In the genomic region with DNA sequence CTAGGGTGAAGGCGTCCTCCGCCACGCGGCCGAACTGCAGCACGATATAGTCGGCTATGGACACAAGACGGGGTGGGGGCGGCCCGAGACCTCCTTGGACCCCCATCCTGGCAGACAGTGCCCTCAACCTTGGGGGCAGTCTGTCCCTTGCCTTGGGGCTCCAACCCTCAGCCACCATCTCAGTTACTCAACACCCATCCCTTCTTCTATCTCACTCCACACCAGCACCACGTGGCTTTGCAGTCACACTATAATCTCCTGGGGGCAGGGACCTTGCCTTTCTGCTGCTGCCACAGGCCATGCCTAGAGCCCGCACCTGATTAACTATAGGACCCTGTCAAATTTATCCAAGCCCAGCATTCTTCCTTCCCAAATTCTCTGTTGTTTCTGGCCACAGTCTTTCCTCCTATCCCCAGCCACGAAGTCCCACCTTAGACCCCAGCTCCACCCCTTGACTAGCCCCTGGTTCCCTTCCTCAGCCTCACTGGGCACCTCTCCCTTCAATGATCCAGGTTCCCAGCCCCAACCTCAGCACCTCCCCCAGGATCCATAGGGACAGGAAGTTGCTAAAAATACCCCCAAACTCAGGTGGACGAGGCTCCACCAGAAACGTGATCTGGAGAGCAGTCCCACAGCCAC, we compare ENCODE assay signal across 8 cellular contexts. TPM values are rescaled to one million over a fixed set of nuclear protein-coding genes. Genes with fewer than 3 reads are reported as not detected.
A peak's percentile ranks its signal among the peaks of the same experiment; 100 is the strongest.
DNase-seq lines count a peak whose midpoint lies in the region; ATAC-seq, FAIRE-seq and TF ChIP-seq lines count a peak whose summit lies in the region.

No MANE protein-coding gene starts in this region.

- BruUV-seq in K562 (replicated peaks; lab: Mats Ljungman, UMichigan) = TSS peak; percentile 76

- H3K4me3 ChIP-seq in left ventricle myocardium inferior = peak overlapping the region; percentile 85
- H3K4me3 ChIP-seq in K562 = peak overlapping the region; percentile 69
- peak overlapping the region; percentile 76 to 81 for H3K4me3 ChIP-seq in mesenchymal stem cell (ENCODE audit: insufficient read depth in 1 of 2, low read depth in 1 of 2, low read length in 2 of 2)
- H3K4me3 ChIP-seq in urinary bladder (ENCODE audit: low read depth, low read length) = peak overlapping the region; percentile 77

- WGBS in K562 (ENCODE audit: insufficient coverage, low coverage, missing lambda C conversion rate) = 32% methylated on average over 15 of the region's 15 CpGs
- WGBS in mesenchymal stem cell = 36% methylated on average over 15 of the region's 15 CpGs
- WGBS in urinary bladder = 31% methylated on average over 15 of the region's 15 CpGs

- in situ Hi-C loops in K562 (cut with MboI) = no loop called here

- H4K8ac ChIP-seq in mesenchymal stem cell (ENCODE audit: low read length) = peak overlapping the region; percentile 97

- H3K27me3 ChIP-seq in left ventricle myocardium inferior (ENCODE audit: low read depth) = peaks cover 35% of the 10 kb centered on the region
- peaks cover 2 to 6% of the 10 kb centered on the region in 2 experiments; a peak in 3 of 5 replicates for H3K27me3 ChIP-seq in K562 (ENCODE audit: control insufficient read depth in 2 of 2, insufficient read depth in 2 of 2, low read length in 2 of 2)
- peaks cover 0 to 4% of the 10 kb centered on the region in 2 experiments for H3K27me3 ChIP-seq in mesenchymal stem cell (ENCODE audit: control insufficient read depth in 1 of 2, insufficient read depth in 1 of 2, low read length in 2 of 2)

- peak overlapping the region in 1 of 2 experiments; percentile 84 for H3K23ac ChIP-seq in mesenchymal stem cell (ENCODE audit: low read length in 2 of 2)

- H3K9ac ChIP-seq in K562 (ENCODE audit: insufficient read depth in 1 of 2, low read depth in 2 of 2, low read length in 2 of 2) = peak overlapping the region; percentile 93 to 97
- peak overlapping the region; percentile 93 for H3K9ac ChIP-seq in mesenchymal stem cell (ENCODE audit: low read length)

- H3K36me3 ChIP-seq in left ventricle myocardium inferior = no peaks in the 10 kb centered on the region
- no peaks in the 10 kb centered on the region for H3K36me3 ChIP-seq in K562 (ENCODE audit: control insufficient read depth, insufficient read depth, low read length)
- peaks cover 0 to 8% of the 10 kb centered on the region in 2 experiments for H3K36me3 ChIP-seq in mesenchymal stem cell (ENCODE audit: control insufficient read depth in 1 of 2, insufficient read depth in 2 of 2, low read depth in 1 of 2, low read length in 2 of 2)
- no peaks in the 10 kb centered on the region for H3K36me3 ChIP-seq in urinary bladder (ENCODE audit: insufficient read depth)

- H3K4me2 ChIP-seq in K562 (ENCODE audit: insufficient read depth, low read length) (peak overlapping the region; percentile 79), mesenchymal stem cell (ENCODE audit: low read length, poor library complexity, severe bottlenecking) (peak overlapping the region; percentile 94)

- peak overlapping the region; percentile 59 to 99 for H2BK12ac ChIP-seq in mesenchymal stem cell (ENCODE audit: low read length in 2 of 2)

- peak overlapping the region; percentile 69 for H2BK120ac ChIP-seq in mesenchymal stem cell (ENCODE audit: low read depth, low read length)

- peaks cover 3% of the 10 kb centered on the region for H3K9me1 ChIP-seq in K562 (ENCODE audit: control insufficient read depth, insufficient read depth, low read length)

- CTCF ChIA-PET in K562 (lab: Yijun Ruan, JAX; ENCODE audit: low intra/inter-chr PET ratio) = no interaction called here

- H3K9me3 ChIP-seq in left ventricle myocardium inferior (replicated peaks) = no peaks in the 10 kb centered on the region
- H3K9me3 ChIP-seq in K562 (replicated peaks; ENCODE audit: control insufficient read depth, insufficient read depth, low read depth, low read length) = no peaks in the 10 kb centered on the region
- no peaks in the 10 kb centered on the region for H3K9me3 ChIP-seq in mesenchymal stem cell (ENCODE audit: control insufficient read depth, low read length)

- DNase-seq in left ventricle myocardium inferior = no peak
- DNase-seq in Right ventricle myocardium superior = no peak
- peak in 3 of 4 experiments; percentile 44 to 76 (median 71) for DNase-seq in K562 (ENCODE audit: extremely low read depth in 1 of 4, low spot score in 3 of 4)
- no peak for DNase-seq in mesenchymal stem cell
- no peak for DNase-seq in NCI-H2029 (lab: John Stamatoyannopoulos, UW)

- no peak for TF ChIP-seq CTCF in left ventricle myocardium inferior (IDR thresholded peaks at IDR 0.05; ENCODE audit: borderline replicate concordance)
- TF ChIP-seq CTCF in K562 (IDR thresholded peaks at IDR 0.05 in 2 of 3, conservative IDR thresholded peaks at IDR 0.05 in 1 of 3; ENCODE audit: insufficient read depth in 2 of 3, low read depth in 1 of 3, low read length in 3 of 3) = no peak

- H3K27ac ChIP-seq in left ventricle myocardium inferior (replicated peaks) (peak overlapping the region; percentile 96), K562 (ENCODE audit: extremely low read depth, low read depth, low read length) (peak overlapping the region; percentile 95), mesenchymal stem cell (ENCODE audit: low read length, poor library complexity, severe bottlenecking) (peak overlapping the region; percentile 83), urinary bladder (ENCODE audit: low read depth) (peak overlapping the region; percentile 98)

- H3K79me2 ChIP-seq in K562 (ENCODE audit: control insufficient read depth, insufficient read depth, low read length) = peaks cover 30% of the 10 kb centered on the region

- H2BK5ac ChIP-seq in mesenchymal stem cell (ENCODE audit: low read depth, low read length, poor library complexity, severe bottlenecking) = peak overlapping the region; percentile 39

- TF ChIP-seq POLR2A in K562 (conservative IDR thresholded peaks at IDR 0.05) = no peak

- H2BK15ac ChIP-seq in mesenchymal stem cell (ENCODE audit: low read depth, poor library complexity, severe bottlenecking) = peak overlapping the region; percentile 94

- peak overlapping the region; percentile 92 to 99 for H3K18ac ChIP-seq in mesenchymal stem cell (ENCODE audit: low read depth in 1 of 2, low read length in 2 of 2)

- H4K20me1 ChIP-seq in K562 (replicated peaks; ENCODE audit: control insufficient read depth, insufficient read depth, low read length) = peaks cover 13% of the 10 kb centered on the region; the same call in 1 of the 2 replicates

- peak overlapping the region; percentile 84 for H2AFZ ChIP-seq in K562 (ENCODE audit: low read depth, low read length)
- no peak overlapping the region for H2AFZ ChIP-seq in mesenchymal stem cell (ENCODE audit: low read depth, low read length)

- intact Hi-C loops in left ventricle myocardium inferior (cut with micrococcal nuclease) (no loop called here), Right ventricle myocardium superior (cut with DNase I) (no loop called here), K562 (cut with micrococcal nuclease) (no loop called here)

- peak overlapping the region; percentile 97 for H4K91ac ChIP-seq in mesenchymal stem cell (ENCODE audit: low read length)

- peaks cover 8% of the 10 kb centered on the region for H3K79me1 ChIP-seq in mesenchymal stem cell (replicated peaks; ENCODE audit: low read length, poor library complexity, severe bottlenecking)

- no peak; the same call in 1 of the 2 replicates for TF ChIP-seq EP300 in K562 (IDR thresholded peaks at IDR 0.05; ENCODE audit: low read length)

- POLR2A ChIA-PET in K562 (lab: Yijun Ruan, JAX) = interaction anchor here (0.5 to 3.5 kb wide), 7 partner anchors 10 to 93 kb away, joined by 3 to 50 read pairs (median 3); no protein-coding TSS in a partner anchor

- TF ChIP-seq RAD21 in K562 (CRISPR knock-in tag; conservative IDR thresholded peaks at IDR 0.05 in 1 of 2, IDR thresholded peaks at IDR 0.05 in 1 of 2) = no peak

- peak; percentile 67 for FAIRE-seq in K562 (lab: Jason Lieb, UNC)

- H3K4ac ChIP-seq in mesenchymal stem cell (ENCODE audit: low read depth in 1 of 2, low read length in 2 of 2) = peak overlapping the region; percentile 90 to 97

- ATAC-seq in Right ventricle myocardium superior (ENCODE audit: poor library complexity) (no peak), K562 (peak; percentile 16), HG02763 (IDR thresholded peaks at IDR 0.05; ENCODE audit: unreplicated experiment) (no peak), GM18511 (IDR thresholded peaks at IDR 0.05; ENCODE audit: unreplicated experiment) (no peak)

- H3K4me1 ChIP-seq in left ventricle myocardium inferior = peaks cover 58% of the 10 kb centered on the region
- H3K4me1 ChIP-seq in K562 (replicated peaks in 1 of 2; ENCODE audit: control insufficient read depth in 2 of 2, insufficient read depth in 2 of 2, low read length in 2 of 2) = peaks cover 27 to 47% of the 10 kb centered on the region in 2 experiments; a peak in 4 of 5 replicates
- H3K4me1 ChIP-seq in mesenchymal stem cell (ENCODE audit: control insufficient read depth, insufficient read depth, low read depth, low read length) = peaks cover 41% of the 10 kb centered on the region
- H3K4me1 ChIP-seq in urinary bladder (ENCODE audit: insufficient read depth) = no peaks in the 10 kb centered on the region

- peak overlapping the region in 1 of 2 experiments; percentile 97 for H3K14ac ChIP-seq in mesenchymal stem cell (ENCODE audit: low read length in 2 of 2)

- peak overlapping the region; percentile 94 for H2AK5ac ChIP-seq in mesenchymal stem cell (ENCODE audit: low read length, severe bottlenecking)

RNA-seq across cellular contexts. Expression of a gene that starts 1.6 kb away (rescaled TPM):
- total RNA-seq in left ventricle myocardium inferior (28.0 TPM), Right ventricle myocardium superior (25.4 TPM), K562 (2014; rRNA removed) (4.9 and 5.8 TPM in 2 replicates), K562 (2014; rRNA removed; fragmentation: Illumina TruSeq; extraction: Trizol) (2.4 and 3.1 TPM in 2 replicates), K562 (2015; rRNA removed; fragmentation: Illumina TruSeq; extraction: Trizol) (3.0 and 3.3 TPM in 2 replicates), K562 (2021) (12.6 and 13.2 TPM in 2 replicates), urinary bladder (14.0 TPM)
- 5.1 and 14.6 TPM in 2 replicates for total RNA-seq in K562 (2011; cell fraction: chromatin; rRNA removed; ENCODE audit: low replicate concordance)
- 7.1 and 9.2 TPM in 2 replicates for total RNA-seq in K562 (2011; cell fraction: nucleolus; rRNA removed)
- 7.1 and 8.4 TPM in 2 replicates for total RNA-seq in K562 (2011; cell fraction: nucleoplasm; rRNA removed)
- polyA plus RNA-seq in K562 (2011; rRNA removed) (3.3 and 7.0 TPM in 2 replicates), K562 (2014; fragmentation: Illumina TruSeq; extraction: Trizol) (11.1 and 13.6 TPM in 2 replicates), K562 (2014; fragmentation: Nextera tagmentation; extraction: Ambion mirVana) (under 1 TPM; 0.63 to 0.92 TPM), K562 (2014; rRNA removed) (6.7 and 8.2 TPM in 2 replicates), urinary bladder (126 TPM)
- 5.2 and 5.3 TPM in 2 replicates for polyA plus RNA-seq in K562 (2011; cell fraction: cytosol; rRNA removed)
- polyA plus RNA-seq in K562 (2011; cell fraction: nucleus; rRNA removed) = 13.9 and 18.4 TPM in 2 replicates
- 7.7 and 10.0 TPM in 2 replicates for polyA plus RNA-seq in K562 (2012)
- polyA minus RNA-seq in K562 (2011; rRNA and poly(A)+ RNA removed) = 1.9 TPM in 2 replicates
- polyA minus RNA-seq in K562 (2011; cell fraction: cytosol; rRNA and poly(A)+ RNA removed) = 1.7 and 4.2 TPM in 2 replicates
- 2.4 and 3.2 TPM in 2 replicates for polyA minus RNA-seq in K562 (2011; cell fraction: nucleus; rRNA and poly(A)+ RNA removed)
- polyA plus RNA-seq in mesenchymal stem cell (2013, experiment 1 of 2) = 41.3 TPM
- polyA plus RNA-seq in mesenchymal stem cell (2013, experiment 2 of 2) = 39.0 TPM

RNA-seq across cellular contexts. Expression of a gene that starts 14.2 kb away (rescaled TPM):
- total RNA-seq in left ventricle myocardium inferior (not detected), Right ventricle myocardium superior (not detected), K562 (2014; rRNA removed) (0.16 TPM in 1 of 2 replicates, not detected in the other), K562 (2014; rRNA removed; fragmentation: Illumina TruSeq; extraction: Trizol) (not detected in 2 replicates), K562 (2015; rRNA removed; fragmentation: Illumina TruSeq; extraction: Trizol) (not detected in 2 replicates), K562 (2021) (0.09 TPM in 2 replicates), urinary bladder (1.3 TPM)
- total RNA-seq in K562 (2011; cell fraction: chromatin; rRNA removed; ENCODE audit: low replicate concordance) = not detected in 2 replicates
- total RNA-seq in K562 (2011; cell fraction: nucleolus; rRNA removed) = not detected in 2 replicates
- not detected in 2 replicates for total RNA-seq in K562 (2011; cell fraction: nucleoplasm; rRNA removed)
- polyA plus RNA-seq in K562 (2011; rRNA removed) (0.05 TPM in 1 of 2 replicates, not detected in the other), K562 (2014; fragmentation: Illumina TruSeq; extraction: Trizol) (0.10 TPM in 1 of 2 replicates, not detected in the other), K562 (2014; fragmentation: Nextera tagmentation; extraction: Ambion mirVana) (under 1 TPM in 1 of 2 experiments, not detected in 1; 0.06 TPM), K562 (2014; rRNA removed) (0.17 TPM in 1 of 2 replicates, not detected in the other), urinary bladder (0.34 TPM)
- polyA plus RNA-seq in K562 (2011; cell fraction: cytosol; rRNA removed) = 0.07 TPM in 1 of 2 replicates, not detected in the other
- polyA plus RNA-seq in K562 (2011; cell fraction: nucleus; rRNA removed) = 0.06 and 0.09 TPM in 2 replicates
- 0.06 and 0.17 TPM in 2 replicates for polyA plus RNA-seq in K562 (2012)
- polyA minus RNA-seq in K562 (2011; rRNA and poly(A)+ RNA removed) = not detected in 2 replicates
- not detected in 2 replicates for polyA minus RNA-seq in K562 (2011; cell fraction: cytosol; rRNA and poly(A)+ RNA removed)
- polyA minus RNA-seq in K562 (2011; cell fraction: nucleus; rRNA and poly(A)+ RNA removed) = 0.11 TPM in 1 of 2 replicates, not detected in the other
- not detected for polyA plus RNA-seq in mesenchymal stem cell (2013, experiment 1 of 2)
- polyA plus RNA-seq in mesenchymal stem cell (2013, experiment 2 of 2) = not detected

RNA-seq across cellular contexts. Expression of a gene that starts 30.3 kb away (rescaled TPM):
- total RNA-seq in left ventricle myocardium inferior (552 TPM), Right ventricle myocardium superior (535 TPM), K562 (2014; rRNA removed) (2,223 and 2,318 TPM in 2 replicates), K562 (2014; rRNA removed; fragmentation: Illumina TruSeq; extraction: Trizol) (1,978 and 2,020 TPM in 2 replicates), K562 (2015; rRNA removed; fragmentation: Illumina TruSeq; extraction: Trizol) (1,939 and 1,940 TPM in 2 replicates), K562 (2021) (1,856 and 1,978 TPM in 2 replicates), urinary bladder (2,015 TPM)
- total RNA-seq in K562 (2011; cell fraction: chromatin; rRNA removed; ENCODE audit: low replicate concordance) = 362 and 601 TPM in 2 replicates
- total RNA-seq in K562 (2011; cell fraction: nucleolus; rRNA removed) = 935 and 968 TPM in 2 replicates
- 800 and 1,320 TPM in 2 replicates for total RNA-seq in K562 (2011; cell fraction: nucleoplasm; rRNA removed)
- polyA plus RNA-seq in K562 (2011; rRNA removed) (3,124 and 3,130 TPM in 2 replicates), K562 (2014; fragmentation: Illumina TruSeq; extraction: Trizol) (2,585 and 3,193 TPM in 2 replicates), K562 (2014; fragmentation: Nextera tagmentation; extraction: Ambion mirVana) (1,000 to 10,000 TPM; 1,589 to 2,116 TPM), K562 (2014; rRNA removed) (2,844 and 3,237 TPM in 2 replicates), urinary bladder (2,572 TPM)
- 2,866 and 3,308 TPM in 2 replicates for polyA plus RNA-seq in K562 (2011; cell fraction: cytosol; rRNA removed)
- 2,021 and 2,231 TPM in 2 replicates for polyA plus RNA-seq in K562 (2011; cell fraction: nucleus; rRNA removed)
- 2,102 and 3,298 TPM in 2 replicates for polyA plus RNA-seq in K562 (2012)
- 1,756 and 1,900 TPM in 2 replicates for polyA minus RNA-seq in K562 (2011; rRNA and poly(A)+ RNA removed)
- 874 and 913 TPM in 2 replicates for polyA minus RNA-seq in K562 (2011; cell fraction: cytosol; rRNA and poly(A)+ RNA removed)
- polyA minus RNA-seq in K562 (2011; cell fraction: nucleus; rRNA and poly(A)+ RNA removed) = 342 and 506 TPM in 2 replicates
- 1,727 TPM for polyA plus RNA-seq in mesenchymal stem cell (2013, experiment 1 of 2)
- 1,711 TPM for polyA plus RNA-seq in mesenchymal stem cell (2013, experiment 2 of 2)

RNA-seq across cellular contexts. Expression of a gene that starts 46.4 kb away (rescaled TPM):
- 3.7 TPM for total RNA-seq in left ventricle myocardium inferior
- 3.4 TPM for total RNA-seq in Right ventricle myocardium superior
- total RNA-seq in K562 (2011; cell fraction: chromatin; rRNA removed; ENCODE audit: low replicate concordance) = 16.1 and 26.5 TPM in 2 replicates
- total RNA-seq in K562 (2011; cell fraction: nucleolus; rRNA removed) = 19.5 and 21.1 TPM in 2 replicates
- total RNA-seq in K562 (2011; cell fraction: nucleoplasm; rRNA removed) = 16.1 and 16.4 TPM in 2 replicates
- total RNA-seq in K562 (2014; rRNA removed) = 26.7 and 30.2 TPM in 2 replicates
- total RNA-seq in K562 (2014; rRNA removed; fragmentation: Illumina TruSeq; extraction: Trizol) = 16.1 and 16.8 TPM in 2 replicates
- 14.5 and 14.8 TPM in 2 replicates for total RNA-seq in K562 (2015; rRNA removed; fragmentation: Illumina TruSeq; extraction: Trizol)
- total RNA-seq in K562 (2021) = 23.7 and 26.1 TPM in 2 replicates
- 17.0 and 20.4 TPM in 2 replicates for polyA plus RNA-seq in K562 (2011; rRNA removed)
- polyA plus RNA-seq in K562 (2011; cell fraction: cytosol; rRNA removed) = 19.3 and 22.3 TPM in 2 replicates
- 18.2 and 22.0 TPM in 2 replicates for polyA plus RNA-seq in K562 (2011; cell fraction: nucleus; rRNA removed)
- polyA plus RNA-seq in K562 (2012) = 13.1 and 18.0 TPM in 2 replicates
- polyA plus RNA-seq in K562 (2014; fragmentation: Illumina TruSeq; extraction: Trizol) = 17.3 and 18.3 TPM in 2 replicates
- polyA plus RNA-seq in K562 (2014; fragmentation: Nextera tagmentation; extraction: Ambion mirVana) = 1 to 10 TPM; 5.7 to 5.9 TPM
- 17.2 and 20.4 TPM in 2 replicates for polyA plus RNA-seq in K562 (2014; rRNA removed)
- 14.5 and 16.4 TPM in 2 replicates for polyA minus RNA-seq in K562 (2011; rRNA and poly(A)+ RNA removed)
- 12.4 and 15.0 TPM in 2 replicates for polyA minus RNA-seq in K562 (2011; cell fraction: cytosol; rRNA and poly(A)+ RNA removed)
- 4.8 and 6.6 TPM in 2 replicates for polyA minus RNA-seq in K562 (2011; cell fraction: nucleus; rRNA and poly(A)+ RNA removed)
- 2.3 TPM for polyA plus RNA-seq in mesenchymal stem cell (2013, experiment 1 of 2)
- 2.3 TPM for polyA plus RNA-seq in mesenchymal stem cell (2013, experiment 2 of 2)
- total RNA-seq in urinary bladder = 7.0 TPM
- polyA plus RNA-seq in urinary bladder = 5.0 TPM

Comparison
In these comparisons a context has a peak if more than half of its experiments do, and no peak if none do; other contexts are left out.
1. DNase-seq: peak in K562 (3 of 4); none in left ventricle myocardium inferior (single experiment), Right ventricle myocardium superior (single experiment), mesenchymal stem cell (single experiment) and NCI-H2029 (single experiment).
2. Peak in every context shown above with its lines, with median percentiles within 50 percentile points of each other: H3K27ac ChIP-seq and H3K4me3 ChIP-seq.